ENCODE assay signal across 1 cellular context in the genomic region with DNA sequence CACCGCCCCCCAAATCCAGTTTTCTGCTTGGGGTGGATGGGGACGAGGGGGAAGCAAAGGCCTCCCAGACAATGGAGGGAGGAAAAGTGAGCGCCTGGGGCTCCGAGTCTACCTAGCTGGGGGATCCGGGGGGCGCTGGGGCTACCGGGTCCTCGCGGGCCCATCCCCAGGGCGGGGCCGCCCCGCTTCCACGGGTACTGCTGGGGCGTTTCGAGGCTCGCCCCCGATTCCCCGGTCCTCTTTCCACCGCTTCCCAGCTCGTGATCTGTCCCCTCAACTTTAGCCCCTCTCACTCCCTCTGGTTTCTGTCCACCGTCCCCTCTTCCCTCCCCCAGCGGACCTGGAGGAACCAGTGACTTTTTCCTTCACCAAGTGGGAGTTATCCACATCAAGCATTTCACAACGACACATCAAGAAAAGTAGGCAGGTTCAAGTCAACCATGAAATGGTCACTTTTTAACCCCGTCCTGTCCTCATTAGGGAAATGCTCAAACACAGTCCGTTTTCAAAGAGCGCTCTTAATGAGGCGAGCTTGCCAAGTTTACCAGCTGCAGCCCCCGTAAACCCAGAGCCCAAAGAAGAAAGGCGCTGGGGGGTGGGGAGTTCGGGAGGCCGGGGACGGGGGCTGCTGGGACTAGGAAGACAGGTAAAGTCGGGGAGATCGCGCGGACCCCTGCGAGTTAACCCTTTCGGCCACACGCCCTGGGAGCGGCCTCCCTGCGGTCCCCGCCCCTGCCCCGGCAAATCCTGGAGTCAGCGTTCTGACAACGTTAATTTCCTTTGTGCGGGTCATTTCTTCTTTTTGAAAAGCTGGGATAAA.
TF ChIP-seq lines count a peak whose summit lies in the region.

No MANE protein-coding gene starts in this region.

TF ChIP-seq in HEK293, 187 proteins besides CTCF, POLR2A, EP300 and RAD21 (continued from another document):
- no peak for TF ChIP-seq INSM2 (tag by site-specific recombination; IDR thresholded peaks at IDR 0.05)
- TF ChIP-seq GLIS1 (tag by site-specific recombination; IDR thresholded peaks at IDR 0.05) = no peak
- TF ChIP-seq ZSCAN16 (tag by site-specific recombination; IDR thresholded peaks at IDR 0.05) = no peak
- no peak for TF ChIP-seq ZNF707 (tag by site-specific recombination; IDR thresholded peaks at IDR 0.05)
- TF ChIP-seq ZNF548 (tag by site-specific recombination; IDR thresholded peaks at IDR 0.05) = no peak
- TF ChIP-seq ZNF571 (tag by site-specific recombination; IDR thresholded peaks at IDR 0.05) = no peak
